1 cellular context compared by ENCODE assay signal in genomic region chr1:226125097-226125630, GRCh38.
TF ChIP-seq lines count a peak whose summit lies in the region.

No MANE protein-coding gene starts in this region.

TF ChIP-seq in HepG2, 621 proteins besides CTCF, POLR2A, EP300 and RAD21 (continued from another document and continues in another):
- TF ChIP-seq THAP9 (CRISPR knock-in tag; IDR thresholded peaks at IDR 0.05; ENCODE audit: borderline replicate concordance) (peak; percentile 32; the same call in 1 of the 2 replicates), STAT6 (CRISPR knock-in tag; IDR thresholded peaks at IDR 0.05; ENCODE audit: borderline replicate concordance) (no peak), NFIC (IDR thresholded peaks at IDR 0.05; ENCODE audit: low read length) (no peak), FOXO1 (CRISPR knock-in tag; IDR thresholded peaks at IDR 0.05) (no peak), USF2 (IDR thresholded peaks at IDR 0.05; ENCODE audit: low read depth, low read length) (no peak), USF2 (CRISPR knock-in tag; IDR thresholded peaks at IDR 0.05; ENCODE audit: borderline replicate concordance) (no peak), XRCC5 (optimal IDR thresholded peaks at IDR 0.05; ENCODE audit: low read length) (peak; percentile 89), ZNF331 (CRISPR knock-in tag; IDR thresholded peaks at IDR 0.05) (peak; percentile 39; the same call in 1 of the 2 replicates), GPBP1L1 (CRISPR knock-in tag; IDR thresholded peaks at IDR 0.05) (no peak), MNT (IDR thresholded peaks at IDR 0.05) (no peak), ZFP37 (CRISPR knock-in tag; IDR thresholded peaks at IDR 0.05; ENCODE audit: borderline replicate concordance) (no peak), ZNF709 (CRISPR knock-in tag; IDR thresholded peaks at IDR 0.05) (no peak), ZNF432 (CRISPR knock-in tag; IDR thresholded peaks at IDR 0.05; ENCODE audit: borderline replicate concordance) (no peak), ZBTB25 (CRISPR knock-in tag; IDR thresholded peaks at IDR 0.05) (peak; percentile 60; the same call in 1 of the 2 replicates), ZSCAN31 (CRISPR knock-in tag; IDR thresholded peaks at IDR 0.05; ENCODE audit: low read depth) (0 out of 2 replicates have a peak, but pooled peaks have one; percentile 12), FOSL1 (CRISPR knock-in tag; IDR thresholded peaks at IDR 0.05; ENCODE audit: borderline replicate concordance) (no peak), MAFF (IDR thresholded peaks at IDR 0.05; ENCODE audit: low read depth, low read length) (no peak), HMGXB3 (CRISPR knock-in tag; IDR thresholded peaks at IDR 0.05; ENCODE audit: borderline replicate concordance) (no peak), ZNF12 (CRISPR knock-in tag; IDR thresholded peaks at IDR 0.05) (0 out of 2 replicates have a peak, but pooled peaks have one; percentile 36), ZBED4 (CRISPR knock-in tag; IDR thresholded peaks at IDR 0.05; ENCODE audit: borderline replicate concordance) (peak; percentile 75; the same call in 1 of the 2 replicates), ZNF567 (CRISPR knock-in tag; IDR thresholded peaks at IDR 0.05; ENCODE audit: borderline replicate concordance) (0 out of 2 replicates have a peak, but pooled peaks have one; percentile 48), SRSF1 (optimal IDR thresholded peaks at IDR 0.05; ENCODE audit: low read depth, low read length) (no peak), ATF5 (CRISPR knock-in tag; IDR thresholded peaks at IDR 0.05; ENCODE audit: low read depth) (no peak), SIX4 (CRISPR knock-in tag; IDR thresholded peaks at IDR 0.05) (no peak), TMF1 (CRISPR knock-in tag; IDR thresholded peaks at IDR 0.05; ENCODE audit: low read depth) (no peak), ZNF3 (CRISPR knock-in tag; IDR thresholded peaks at IDR 0.05) (no peak), NFKB2 (CRISPR knock-in tag; IDR thresholded peaks at IDR 0.05; ENCODE audit: borderline replicate concordance) (no peak), DMTF1 (CRISPR knock-in tag; IDR thresholded peaks at IDR 0.05) (no peak)
